14 cellular contexts compared by ENCODE assay signal in the genomic region with DNA sequence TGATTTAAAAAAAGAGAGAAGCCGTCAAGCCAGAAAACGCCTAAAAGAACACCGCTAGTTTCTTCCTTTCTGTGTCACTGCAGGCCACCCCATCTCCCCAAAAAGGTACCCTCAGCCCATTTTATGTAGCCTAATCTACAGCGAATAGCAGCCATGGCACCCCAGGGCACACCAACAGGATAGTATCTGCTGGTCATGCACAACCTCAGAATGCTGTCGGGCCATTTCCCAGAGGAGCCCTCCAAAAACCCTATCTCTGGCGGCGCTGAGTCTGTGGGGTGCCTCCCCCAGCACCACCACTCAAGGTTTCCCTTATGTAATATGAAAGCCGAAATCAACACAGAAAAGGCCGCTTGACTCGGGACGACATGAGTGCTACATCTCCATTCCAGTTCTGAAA.
DNase-seq lines count a peak whose midpoint lies in the region; ATAC-seq and FAIRE-seq lines count a peak whose summit lies in the region.
"Had no signal": no experiment of that assay in that cellular context is flagged by ENCODE, and none has a peak within 500 bp of the region (broad histone marks: within the 10 kb centered on the region; RNA-seq: fewer than 3 reads in every experiment).

No MANE protein-coding gene starts in this region.

- peaks cover 59% of the 10 kb centered on the region for H3K36me3 Mint-ChIP-seq in activated CD4-positive, alpha-beta memory T cell treated with anti-CD3 and anti-CD28 coated beads for 36 hours
- H3K36me3 Mint-ChIP-seq in activated CD4-positive, alpha-beta memory T cell treated with anti-CD3 and anti-CD28 coated beads, Interleukin-2, amount 10 ng/mL, durations not matched to agents 7 days and 5 days (ENCODE audit: low read depth), result peaks cover 68% of the 10 kb centered on the region
- H3K36me3 Mint-ChIP-seq in stimulated activated naive CD8-positive, alpha-beta T cell treated with anti-CD3 and anti-CD28 coated beads, Interleukin-15, Interleukin-2, amounts not matched to agents 100 ng/mL and 50 ng/mL, for 24 hours (ENCODE audit: low read depth), result peaks cover 54% of the 10 kb centered on the region
- H3K36me3 Mint-ChIP-seq in naive thymus-derived CD4-positive, alpha-beta T cell, result peaks cover 4 to 77% (median 68%) of the 10 kb centered on the region in 5 donors

- no peak for DNase-seq in activated CD4-positive, alpha-beta memory T cell treated with anti-CD3 and anti-CD28 coated beads for 36 hours
- no peak for DNase-seq in activated CD4-positive, alpha-beta memory T cell treated with anti-CD3 and anti-CD28 coated beads, Interleukin-2, amount 10 ng/mL, durations not matched to agents 7 days and 5 days
- DNase-seq in stimulated activated naive CD8-positive, alpha-beta T cell treated with anti-CD3 and anti-CD28 coated beads, Interleukin-15, amount 100 ng/mL, for 72 hours, result no peak
- no peak for DNase-seq in naive thymus-derived CD4-positive, alpha-beta T cell
- no peak for DNase-seq in small intestine
- DNase-seq in NCI-H524 treated with DMSO at 0.1 percent for 48 hours (lab: John Stamatoyannopoulos, UW), result no peak
- no peak for DNase-seq in GDM1 (lab: John Stamatoyannopoulos, UW)
- DNase-seq: MG63, NCI-H1092 treated with DMSO at 0.1 percent for 48 hours, NCI-H1694, PC-9 had no signal

- peak overlapping the region; percentile 38 for H3K27ac Mint-ChIP-seq in activated CD4-positive, alpha-beta memory T cell treated with anti-CD3 and anti-CD28 coated beads for 36 hours
- no peak overlapping the region for H3K27ac Mint-ChIP-seq in activated CD4-positive, alpha-beta memory T cell treated with anti-CD3 and anti-CD28 coated beads, Interleukin-2, amount 10 ng/mL, durations not matched to agents 7 days and 5 days
- H3K27ac Mint-ChIP-seq in stimulated activated naive CD8-positive, alpha-beta T cell treated with anti-CD3 and anti-CD28 coated beads, Interleukin-15, Interleukin-2, amounts not matched to agents 100 ng/mL and 50 ng/mL, for 24 hours, result peak overlapping the region; percentile 40
- no peak overlapping the region for H3K27ac Mint-ChIP-seq in stimulated activated naive CD8-positive, alpha-beta T cell treated with anti-CD3 and anti-CD28 coated beads, Interleukin-15, amount 100 ng/mL, for 72 hours
- peak overlapping the region in 8 of 9 donors; percentile 9 to 86 (median 65) for H3K27ac Mint-ChIP-seq in naive thymus-derived CD4-positive, alpha-beta T cell

- no peaks in the 10 kb centered on the region for H3K27me3 Mint-ChIP-seq in activated CD4-positive, alpha-beta memory T cell treated with anti-CD3 and anti-CD28 coated beads for 36 hours
- H3K27me3 Mint-ChIP-seq in activated CD4-positive, alpha-beta memory T cell treated with anti-CD3 and anti-CD28 coated beads, Interleukin-2, amount 10 ng/mL, durations not matched to agents 7 days and 5 days, result no peaks in the 10 kb centered on the region
- H3K27me3 Mint-ChIP-seq in stimulated activated naive CD8-positive, alpha-beta T cell treated with anti-CD3 and anti-CD28 coated beads, Interleukin-15, Interleukin-2, amounts not matched to agents 100 ng/mL and 50 ng/mL, for 24 hours, result no peaks in the 10 kb centered on the region
- H3K27me3 Mint-ChIP-seq in stimulated activated naive CD8-positive, alpha-beta T cell treated with anti-CD3 and anti-CD28 coated beads, Interleukin-15, amount 100 ng/mL, for 72 hours, result no peaks in the 10 kb centered on the region
- no peaks in the 10 kb centered on the region for H3K27me3 Mint-ChIP-seq in naive thymus-derived CD4-positive, alpha-beta T cell

- no peak for FAIRE-seq in small intestine (lab: Jason Lieb, UNC)

- no peak overlapping the region for H3K4me3 ChIP-seq in naive thymus-derived CD4-positive, alpha-beta T cell (ENCODE audit: low read length)
- no peak overlapping the region for H3K4me3 ChIP-seq in small intestine (ENCODE audit: low read depth in 1 of 2, low read length in 2 of 2)
- H3K4me3 ChIP-seq: BLaER1, MG63, PC-9 had no signal

- intact Hi-C loops in activated CD4-positive, alpha-beta memory T cell treated with anti-CD3 and anti-CD28 coated beads for 36 hours (cut with micrococcal nuclease), result no loop called here
- intact Hi-C loops in naive thymus-derived CD4-positive, alpha-beta T cell (cut with micrococcal nuclease), result no loop called here

- peaks cover 8% of the 10 kb centered on the region for H3K9me3 Mint-ChIP-seq in activated CD4-positive, alpha-beta memory T cell treated with anti-CD3 and anti-CD28 coated beads for 36 hours
- H3K9me3 Mint-ChIP-seq in activated CD4-positive, alpha-beta memory T cell treated with anti-CD3 and anti-CD28 coated beads, Interleukin-2, amount 10 ng/mL, durations not matched to agents 7 days and 5 days, result no peaks in the 10 kb centered on the region
- H3K9me3 Mint-ChIP-seq in stimulated activated naive CD8-positive, alpha-beta T cell treated with anti-CD3 and anti-CD28 coated beads, Interleukin-15, Interleukin-2, amounts not matched to agents 100 ng/mL and 50 ng/mL, for 24 hours, result no peaks in the 10 kb centered on the region
- H3K9me3 Mint-ChIP-seq in stimulated activated naive CD8-positive, alpha-beta T cell treated with anti-CD3 and anti-CD28 coated beads, Interleukin-15, amount 100 ng/mL, for 72 hours, result peaks cover 0 to 6% of the 10 kb centered on the region in 2 donors
- peaks cover 0 to 23% (median 4%) of the 10 kb centered on the region in 11 donors for H3K9me3 Mint-ChIP-seq in naive thymus-derived CD4-positive, alpha-beta T cell

- H3K27me3 ChIP-seq in naive thymus-derived CD4-positive, alpha-beta T cell (ENCODE audit: control insufficient read depth in 2 of 2, insufficient read depth in 2 of 2, low read length in 2 of 2), result no peaks in the 10 kb centered on the region
- H3K27me3 ChIP-seq in small intestine (ENCODE audit: control insufficient read depth in 2 of 2, insufficient read depth in 2 of 2, low read length in 2 of 2), result no peaks in the 10 kb centered on the region
- H3K27me3 ChIP-seq: BLaER1, MG63 had no signal

- no peak overlapping the region for H3K27ac ChIP-seq in naive thymus-derived CD4-positive, alpha-beta T cell (ENCODE audit: low read depth, low read length)
- H3K27ac ChIP-seq in small intestine (ENCODE audit: low read depth in 1 of 2, low read length in 1 of 2), result no peak overlapping the region
- H3K27ac ChIP-seq: 22Rv1, BLaER1, PC-9 had no signal

- H3K4me3 Mint-ChIP-seq in activated CD4-positive, alpha-beta memory T cell treated with anti-CD3 and anti-CD28 coated beads for 36 hours, result no peak overlapping the region
- no peak overlapping the region for H3K4me3 Mint-ChIP-seq in activated CD4-positive, alpha-beta memory T cell treated with anti-CD3 and anti-CD28 coated beads, Interleukin-2, amount 10 ng/mL, durations not matched to agents 7 days and 5 days
- no peak overlapping the region for H3K4me3 Mint-ChIP-seq in stimulated activated naive CD8-positive, alpha-beta T cell treated with anti-CD3 and anti-CD28 coated beads, Interleukin-15, Interleukin-2, amounts not matched to agents 100 ng/mL and 50 ng/mL, for 24 hours
- H3K4me3 Mint-ChIP-seq in stimulated activated naive CD8-positive, alpha-beta T cell treated with anti-CD3 and anti-CD28 coated beads, Interleukin-15, amount 100 ng/mL, for 72 hours, result no peak overlapping the region
- H3K4me3 Mint-ChIP-seq in naive thymus-derived CD4-positive, alpha-beta T cell, result peak overlapping the region in 4 of 10 donors; percentile 42 to 52 (median 48)

- peaks cover 0 to 7% of the 10 kb centered on the region in 2 donors for H3K4me1 ChIP-seq in naive thymus-derived CD4-positive, alpha-beta T cell (ENCODE audit: control insufficient read depth in 2 of 2, insufficient read depth in 2 of 2, low read length in 2 of 2)
- no peaks in the 10 kb centered on the region for H3K4me1 ChIP-seq in small intestine (ENCODE audit: control insufficient read depth in 2 of 2, insufficient read depth in 1 of 2, low read depth in 1 of 2, low read length in 1 of 2)
- H3K4me1 ChIP-seq: BLaER1 had no signal

- no peaks in the 10 kb centered on the region for H3K9me3 ChIP-seq in naive thymus-derived CD4-positive, alpha-beta T cell (ENCODE audit: control insufficient read depth in 2 of 3, low read length in 3 of 3)
- H3K9me3 ChIP-seq in small intestine (ENCODE audit: control insufficient read depth, low read depth), result no peaks in the 10 kb centered on the region
- H3K9me3 ChIP-seq: MG63 had no signal

- POLR2A ChIA-PET in activated CD4-positive, alpha-beta memory T cell treated with anti-CD3 and anti-CD28 coated beads for 36 hours (lab: Charles Lee), result no interaction called here
- POLR2A ChIA-PET in activated CD4-positive, alpha-beta memory T cell treated with anti-CD3 and anti-CD28 coated beads, Interleukin-2, amount 10 ng/mL, durations not matched to agents 7 days and 5 days (lab: Charles Lee), result interaction anchor here (1.0 kb wide), 1 partner anchor 92 kb away, joined by 3 read pairs; no protein-coding TSS in a partner anchor
- POLR2A ChIA-PET in naive thymus-derived CD4-positive, alpha-beta T cell (lab: Charles Lee), result no interaction called here

- ATAC-seq in stimulated activated naive CD8-positive, alpha-beta T cell treated with anti-CD3 and anti-CD28 coated beads, Interleukin-15, amount 100 ng/mL, for 72 hours, result no peak
- ATAC-seq in naive thymus-derived CD4-positive, alpha-beta T cell, result no peak

- WGBS in small intestine, 3 donors, result 88 to 97% (median 95%) methylated on average over 11 of the region's 11 CpGs

- H3K36me3 ChIP-seq in naive thymus-derived CD4-positive, alpha-beta T cell (ENCODE audit: control insufficient read depth in 2 of 3, insufficient read depth in 3 of 3, low read length in 3 of 3), result peaks cover 8 to 62% (median 37%) of the 10 kb centered on the region in 3 experiments
- no peaks in the 10 kb centered on the region for H3K36me3 ChIP-seq in small intestine (ENCODE audit: control insufficient read depth in 2 of 2, insufficient read depth in 2 of 2, low read length in 2 of 2)
- H3K36me3 ChIP-seq: MG63 had no signal

- peaks cover 3% of the 10 kb centered on the region for H3K4me1 Mint-ChIP-seq in activated CD4-positive, alpha-beta memory T cell treated with anti-CD3 and anti-CD28 coated beads for 36 hours (ENCODE audit: low read depth)
- H3K4me1 Mint-ChIP-seq in activated CD4-positive, alpha-beta memory T cell treated with anti-CD3 and anti-CD28 coated beads, Interleukin-2, amount 10 ng/mL, durations not matched to agents 7 days and 5 days, result peaks cover 3% of the 10 kb centered on the region
- peaks cover 11% of the 10 kb centered on the region for H3K4me1 Mint-ChIP-seq in stimulated activated naive CD8-positive, alpha-beta T cell treated with anti-CD3 and anti-CD28 coated beads, Interleukin-15, Interleukin-2, amounts not matched to agents 100 ng/mL and 50 ng/mL, for 24 hours (ENCODE audit: low read depth)
- H3K4me1 Mint-ChIP-seq in stimulated activated naive CD8-positive, alpha-beta T cell treated with anti-CD3 and anti-CD28 coated beads, Interleukin-15, amount 100 ng/mL, for 72 hours, result peaks cover 35% of the 10 kb centered on the region
- H3K4me1 Mint-ChIP-seq in naive thymus-derived CD4-positive, alpha-beta T cell, result peaks cover 10 to 73% (median 55%) of the 10 kb centered on the region in 7 donors

- CTCF ChIA-PET in activated CD4-positive, alpha-beta memory T cell treated with anti-CD3 and anti-CD28 coated beads for 36 hours (lab: Charles Lee), result no interaction called here
- CTCF ChIA-PET in activated CD4-positive, alpha-beta memory T cell treated with anti-CD3 and anti-CD28 coated beads, Interleukin-2, amount 10 ng/mL, durations not matched to agents 7 days and 5 days (lab: Charles Lee), result no interaction called here
- CTCF ChIA-PET in naive thymus-derived CD4-positive, alpha-beta T cell (lab: Charles Lee), result no interaction called here

Comparison
In these comparisons a context has a peak if more than half of its experiments do, and no peak if none do; other contexts are left out.
1. H3K27ac Mint-ChIP-seq: peak in activated CD4-positive, alpha-beta memory T cell treated with anti-CD3 and anti-CD28 coated beads for 36 hours (single experiment), stimulated activated naive CD8-positive, alpha-beta T cell treated with anti-CD3 and anti-CD28 coated beads, Interleukin-15, Interleukin-2, amounts not matched to agents 100 ng/mL and 50 ng/mL, for 24 hours (single experiment) and naive thymus-derived CD4-positive, alpha-beta T cell (8 of 9); none in activated CD4-positive, alpha-beta memory T cell treated with anti-CD3 and anti-CD28 coated beads, Interleukin-2, amount 10 ng/mL, durations not matched to agents 7 days and 5 days (single experiment) and stimulated activated naive CD8-positive, alpha-beta T cell treated with anti-CD3 and anti-CD28 coated beads, Interleukin-15, amount 100 ng/mL, for 72 hours (0 of 2).